9 cellular contexts compared by ENCODE assay signal in the genomic region with DNA sequence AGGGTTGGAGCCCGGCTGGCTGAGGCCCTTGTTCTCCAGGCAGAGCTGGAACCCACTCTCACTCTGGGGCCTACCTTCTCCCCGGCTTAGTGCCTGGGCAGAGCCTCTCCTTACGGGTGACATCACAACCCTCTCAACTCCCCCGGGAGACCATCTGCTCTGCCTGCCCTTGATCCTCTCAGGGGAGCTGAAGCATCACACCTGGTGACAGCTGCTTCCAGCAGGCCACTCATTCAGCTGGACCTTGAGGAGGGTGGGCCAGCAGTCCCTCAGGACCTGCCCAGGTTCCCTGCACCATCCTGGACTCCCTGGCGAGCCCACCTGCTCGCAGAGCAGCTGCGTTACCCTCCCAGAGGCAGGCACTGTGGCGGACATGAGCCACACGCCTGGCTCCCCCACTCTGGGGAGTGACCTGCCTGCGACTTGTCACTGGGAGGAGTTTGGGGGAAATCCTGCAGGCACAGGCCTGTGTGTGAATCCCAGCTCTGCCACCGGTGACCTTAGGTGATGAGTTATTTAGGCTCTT. TPM values are rescaled to one million over a fixed set of nuclear protein-coding genes. Genes with fewer than 3 reads are reported as not detected.
A peak's percentile ranks its signal among the peaks of the same experiment; 100 is the strongest.
DNase-seq lines count a peak whose midpoint lies in the region; ATAC-seq, FAIRE-seq and TF ChIP-seq lines count a peak whose summit lies in the region.
"Had no signal": no experiment of that assay in that cellular context is flagged by ENCODE, and none has a peak within 500 bp of the region (broad histone marks: within the 10 kb centered on the region; RNA-seq: fewer than 3 reads in every experiment).

No MANE protein-coding gene starts in this region.

- peaks cover 45% of the 10 kb centered on the region for H3K4me1 ChIP-seq in keratinocyte (ENCODE audit: control insufficient read depth, extremely low read depth, insufficient read depth, low read length)
- H3K4me1 ChIP-seq in uterus, result peaks cover 0 to 21% of the 10 kb centered on the region in 2 donors

- no peak overlapping the region for H3K27ac Mint-ChIP-seq in activated T-cell treated with anti-CD3 and anti-CD28 coated beads, Interleukin-2, amount 50 U/mL, for 24 hours

- DNase-seq in SHP77 (lab: John Stamatoyannopoulos, UW) (peak; percentile 94), keratinocyte (ENCODE audit: low read depth, low spot score) (peak; percentile 87), uterus (no peak), T1000 (lab: John Stamatoyannopoulos, UW) (no peak)
- DNase-seq in activated T-cell treated with anti-CD3 and anti-CD28 coated beads, Interleukin-2, amount 50 U/mL, for 24 hours, result no peak

- H3K4me3 Mint-ChIP-seq in activated T-cell treated with anti-CD3 and anti-CD28 coated beads, Interleukin-2, amount 50 U/mL, for 24 hours, result no peak overlapping the region

- no peak for TF ChIP-seq CTCF in keratinocyte (optimal IDR thresholded peaks at IDR 0.05 in 1 of 3, IDR thresholded peaks at IDR 0.05 in 1 of 3, conservative IDR thresholded peaks at IDR 0.05 in 1 of 3; ENCODE audit: extremely low read depth in 1 of 3, insufficient read depth in 2 of 3, low read length in 3 of 3)
- no peak for TF ChIP-seq CTCF in uterus (IDR thresholded peaks at IDR 0.05)

- dilution Hi-C loops in keratinocyte (cut with MboI; ENCODE audit: extremely low pct_ligation_motif_present, low sequenced_read_pairs), result no loop called here

- H3K4me3 ChIP-seq in keratinocyte (ENCODE audit: control insufficient read depth in 2 of 3, extremely low read depth in 1 of 3, insufficient read depth in 2 of 3, low read depth in 1 of 3, low read length in 3 of 3) (peak overlapping the region in 2 of 3 experiments; percentile 56 to 70), uterus (no peak overlapping the region)

- H3K27me3 ChIP-seq in keratinocyte (ENCODE audit: control insufficient read depth, extremely low read depth, insufficient read depth, low read length) (no peaks in the 10 kb centered on the region), uterus (no peaks in the 10 kb centered on the region)

- TF ChIP-seq POLR2A in uterus (IDR thresholded peaks at IDR 0.05), result no peak

- peaks cover 68% of the 10 kb centered on the region for H3K79me2 ChIP-seq in keratinocyte (ENCODE audit: control insufficient read depth, insufficient read depth, low read length)

- intact Hi-C loops in uterus (cut with DNase I; ENCODE audit: low total_unique reads), result no loop called here

- peak overlapping the region; percentile 89 for H3K9ac ChIP-seq in keratinocyte (ENCODE audit: control insufficient read depth, extremely low read depth, insufficient read depth, low read length)
- H3K9ac ChIP-seq: KMS-11 had no signal

- H3K9me3 Mint-ChIP-seq in activated T-cell treated with anti-CD3 and anti-CD28 coated beads, Interleukin-2, amount 50 U/mL, for 24 hours, result no peaks in the 10 kb centered on the region

- H3K27me3 Mint-ChIP-seq in activated T-cell treated with anti-CD3 and anti-CD28 coated beads, Interleukin-2, amount 50 U/mL, for 24 hours, result no peaks in the 10 kb centered on the region

- H3K36me3 ChIP-seq in keratinocyte (ENCODE audit: control insufficient read depth in 2 of 2, extremely low read depth in 1 of 2, insufficient read depth in 2 of 2, low read length in 2 of 2) (no peaks in the 10 kb centered on the region), uterus (no peaks in the 10 kb centered on the region)

- ATAC-seq in GM18870 (IDR thresholded peaks at IDR 0.05; ENCODE audit: unreplicated experiment) (peak; percentile 48), HG03159 (IDR thresholded peaks at IDR 0.05; ENCODE audit: unreplicated experiment) (peak; percentile 64), HG02870 (IDR thresholded peaks at IDR 0.05; ENCODE audit: unreplicated experiment) (no peak)

- H3K9me3 ChIP-seq in keratinocyte (ENCODE audit: control insufficient read depth, low read depth, low read length) (no peaks in the 10 kb centered on the region), uterus (no peaks in the 10 kb centered on the region)

- peaks cover 6% of the 10 kb centered on the region for H3K36me3 Mint-ChIP-seq in activated T-cell treated with anti-CD3 and anti-CD28 coated beads, Interleukin-2, amount 50 U/mL, for 24 hours (ENCODE audit: low read depth)

- peak; percentile 67 for FAIRE-seq in keratinocyte (lab: Jason Lieb, UNC)

- H3K27ac ChIP-seq in keratinocyte (ENCODE audit: control insufficient read depth, insufficient read depth, low read length) (peak overlapping the region; percentile 96), uterus (peak overlapping the region; percentile 62 to 78)
- H3K27ac ChIP-seq: KMS-11 had no signal

- peaks cover 19% of the 10 kb centered on the region for H4K20me1 ChIP-seq in keratinocyte (ENCODE audit: control insufficient read depth, extremely low read depth, insufficient read depth, low read length)

- peaks cover 9% of the 10 kb centered on the region for H3K4me1 Mint-ChIP-seq in activated T-cell treated with anti-CD3 and anti-CD28 coated beads, Interleukin-2, amount 50 U/mL, for 24 hours (ENCODE audit: low read depth)

- peaks cover 7% of the 10 kb centered on the region for H3K9me1 ChIP-seq in keratinocyte (ENCODE audit: control insufficient read depth, extremely low read depth, insufficient read depth, low read length)

- H3K4me2 ChIP-seq in keratinocyte (ENCODE audit: control insufficient read depth, extremely low read depth, insufficient read depth, low read depth, low read length), result peak overlapping the region; percentile 98
- H3K4me2 ChIP-seq: KMS-11 had no signal

- H2AFZ ChIP-seq in keratinocyte (ENCODE audit: control insufficient read depth, low read length), result peak overlapping the region; percentile 72

RNA-seq across cellular contexts. Expression of gene HS6ST1, which starts 13.1 kb away (rescaled TPM):
- polyA plus RNA-seq in keratinocyte, result 6.3 to 10.1 TPM (median 9.2 TPM) in 3 replicates
- polyA plus RNA-seq in keratinocyte (2011; ENCODE audit: low read depth), result 6.5 TPM
- 4.5 and 10.8 TPM in 2 replicates for polyA plus RNA-seq in keratinocyte (2011; cell fraction: cytosol; rRNA removed)
- polyA plus RNA-seq in keratinocyte (2011; cell fraction: nucleus; rRNA removed), result 11.0 and 15.0 TPM in 2 replicates
- 11.0 and 20.8 TPM in 2 replicates for polyA plus RNA-seq in keratinocyte (2012; ENCODE audit: low replicate concordance)
- 10.4 to 23.9 TPM (median 14.1 TPM) in 3 replicates for polyA minus RNA-seq in keratinocyte
- polyA minus RNA-seq in keratinocyte (2011; cell fraction: cytosol; rRNA and poly(A)+ RNA removed), result 30.3 TPM
- 17.5 and 18.5 TPM in 2 replicates for polyA minus RNA-seq in keratinocyte (2011; cell fraction: nucleus; rRNA and poly(A)+ RNA removed)
- 100 to 1,000 TPM in 1 of 4 donors, 10 to 100 TPM in 3; 22.7 to 198 (median 37.4) TPM for total RNA-seq in uterus

Comparison
In these comparisons a context has a peak if more than half of its experiments do, and no peak if none do; other contexts are left out.
1. DNase-seq: peak in SHP77 (2 of 2) and keratinocyte (single experiment); none in uterus (0 of 2), activated T-cell treated with anti-CD3 and anti-CD28 coated beads, Interleukin-2, amount 50 U/mL, for 24 hours (single experiment) and T1000 (single experiment).
2. H3K4me3 ChIP-seq: peak in keratinocyte (2 of 3); none in uterus (0 of 2).